In genomic region chr4:46386570-46386969, GRCh38 we compare ENCODE assay signal across 16 cellular contexts. TPM values are rescaled to one million over a fixed set of nuclear protein-coding genes. Genes with fewer than 3 reads are reported as not detected.
A peak's percentile ranks its signal among the peaks of the same experiment; 100 is the strongest.
DNase-seq lines count a peak whose midpoint lies in the region; ATAC-seq and TF ChIP-seq lines count a peak whose summit lies in the region.
"Had no signal": no experiment of that assay in that cellular context is flagged by ENCODE, and none has a peak within 500 bp of the region (broad histone marks: within the 10 kb centered on the region; RNA-seq: fewer than 3 reads in every experiment).

No MANE protein-coding gene starts in this region.

- peaks cover 0 to 46% (median 0%) of the 10 kb centered on the region in 4 donors for H3K27me3 ChIP-seq in esophagus squamous epithelium
- peaks cover 29% of the 10 kb centered on the region for H3K27me3 ChIP-seq in adrenal gland
- H3K27me3 ChIP-seq: BLaER1 treated with 17β-estradiol and CSF1 and Interleukin-3, amounts not matched to agents 10 nM and 100 nM had no signal

- TF ChIP-seq POLR2A in esophagus squamous epithelium (IDR thresholded peaks at IDR 0.05): no peak
- no peak for TF ChIP-seq POLR2A in adrenal gland (IDR thresholded peaks at IDR 0.05)

- H3K4me3 ChIP-seq in SK-N-MC (peak overlapping the region; percentile 53), esophagus squamous epithelium (no peak overlapping the region), adrenal gland (no peak overlapping the region)
- H3K4me3 ChIP-seq: BLaER1 treated with 17β-estradiol and CSF1 and Interleukin-3, amounts not matched to agents 10 nM and 100 nM had no signal

- H3K4me1 ChIP-seq in esophagus squamous epithelium (peaks cover 0 to 19% (median 3%) of the 10 kb centered on the region in 3 donors), adrenal gland (replicated peaks in 1 of 2) (peaks cover 0 to 6% of the 10 kb centered on the region in 2 donors)
- H3K4me1 ChIP-seq: BLaER1 treated with 17β-estradiol and CSF1 and Interleukin-3, amounts not matched to agents 10 nM and 100 nM had no signal

- DNase-seq in D341Med (ENCODE audit: low spot score): peak; percentile 60
- DNase-seq in NCI-H1105 treated with DMSO at 0.1 percent for 48 hours (lab: John Stamatoyannopoulos, UW): peak; percentile 65
- DNase-seq in SK-N-MC (ENCODE audit: low read depth, low spot score): no peak
- peak; percentile 2 for DNase-seq in iris pigment epithelial cell (ENCODE audit: low read depth)
- DNase-seq in esophagus squamous epithelium (lab: John Stamatoyannopoulos, UW): no peak
- no peak for DNase-seq in NCI-H2107 treated with DMSO at 0.1 percent for 48 hours (lab: John Stamatoyannopoulos, UW; ENCODE audit: unreplicated experiment)
- no peak for DNase-seq in adrenal gland
- no peak for DNase-seq in omental fat pad (ENCODE audit: low spot score)
- DNase-seq: activated CD4-positive, CD25-positive, alpha-beta regulatory T cell treated with anti-CD3 and anti-CD28 coated beads, Interleukin-2, amount 50 U/mL, for 72 hours; activated T-cell treated with anti-CD3 and anti-CD28 coated beads, Interleukin-2, amount 50 U/mL, for 4 hours; midbrain; NCI-H1436; stimulated activated CD4-positive, alpha-beta T cell treated with anti-CD3 and anti-CD28 coated beads, Interleukin-4, amount 100 ng/mL, for 24 hours had no signal

- WGBS in esophagus squamous epithelium, 2 donors: 54 to 59% methylated on average over 1 of the region's 1 CpG
- 56 to 79% (median 60%) methylated on average over 1 of the region's 1 CpG for WGBS in adrenal gland, 4 donors

- H3K27ac ChIP-seq in SK-N-MC (no peak overlapping the region), esophagus squamous epithelium (no peak overlapping the region), adrenal gland (no peak overlapping the region)
- H3K27ac ChIP-seq: BLaER1 treated with 17β-estradiol and CSF1 and Interleukin-3, amounts not matched to agents 10 nM and 100 nM had no signal

- H3K9ac ChIP-seq in SK-N-MC (ENCODE audit: insufficient read length): no peak overlapping the region
- H3K9ac ChIP-seq: BLaER1 treated with 17β-estradiol and CSF1 and Interleukin-3, amounts not matched to agents 10 nM and 100 nM had no signal

- no peaks in the 10 kb centered on the region for H3K36me3 ChIP-seq in SK-N-MC (ENCODE audit: insufficient read depth, low read length)
- H3K36me3 ChIP-seq in esophagus squamous epithelium: no peaks in the 10 kb centered on the region
- H3K36me3 ChIP-seq in adrenal gland (replicated peaks in 1 of 2): no peaks in the 10 kb centered on the region
- H3K36me3 ChIP-seq: BLaER1 treated with 17β-estradiol and CSF1 and Interleukin-3, amounts not matched to agents 10 nM and 100 nM had no signal

- intact Hi-C loops in esophagus squamous epithelium (cut with DNase I): no loop called here
- intact Hi-C loops in adrenal gland (cut with DNase I): no loop called here

- H3K9me3 ChIP-seq in SK-N-MC (ENCODE audit: low read depth, low read length) (no peaks in the 10 kb centered on the region), esophagus squamous epithelium (no peaks in the 10 kb centered on the region), adrenal gland (replicated peaks in 1 of 3) (no peaks in the 10 kb centered on the region)

- no peak for ATAC-seq in omental fat pad (ENCODE audit: low FRiP score)
- ATAC-seq: activated T-cell treated with anti-CD3 and anti-CD28 coated beads, Interleukin-2, amount 50 U/mL, for 4 hours had no signal

- no peak for TF ChIP-seq CTCF in esophagus squamous epithelium (IDR thresholded peaks at IDR 0.05)
- TF ChIP-seq CTCF in adrenal gland (IDR thresholded peaks at IDR 0.05): no peak
- no peak for TF ChIP-seq CTCF in omental fat pad (IDR thresholded peaks at IDR 0.05)

RNA-seq across cellular contexts. Expression of gene GABRA2, which starts 3.4 kb away (rescaled TPM):
- total RNA-seq in esophagus squamous epithelium (under 1 TPM in 2 of 4 donors, not detected in 2; 0.40 to 0.76 TPM), adrenal gland (under 1 TPM in 1 of 8 donors, not detected in 7; 0.23 TPM), omental fat pad (under 1 TPM in 2 of 4 donors, not detected in 2; 0.63 to 0.96 TPM)
- under 1 TPM in 2 of 3 donors, not detected in 1; 0.07 to 0.10 TPM for polyA plus RNA-seq in adrenal gland
- total RNA-seq: activated T-cell treated with anti-CD3 and anti-CD28 coated beads, Interleukin-2, amount 50 U/mL, for 4 hours; astrocyte; pulmonary artery endothelial cell had no signal

Comparison
In these comparisons a context has a peak if more than half of its experiments do, and no peak if none do; other contexts are left out.
1. DNase-seq: peak in D341Med (single experiment), NCI-H1105 treated with DMSO at 0.1 percent for 48 hours (single experiment) and iris pigment epithelial cell (single experiment); none in SK-N-MC (single experiment), esophagus squamous epithelium (single experiment), NCI-H2107 treated with DMSO at 0.1 percent for 48 hours (single experiment), adrenal gland (0 of 7) and omental fat pad (single experiment).